Comparison of ENCODE assay signal across 17 cellular contexts in genomic region chr3:65573548-65574116, GRCh38.
DNase-seq lines count a peak whose midpoint lies in the region; ATAC-seq, FAIRE-seq and TF ChIP-seq lines count a peak whose summit lies in the region.
"Had no signal": no experiment of that assay in that cellular context is flagged by ENCODE, and none has a peak within 500 bp of the region (broad histone marks: within the 10 kb centered on the region; RNA-seq: fewer than 3 reads in every experiment).

No MANE protein-coding gene starts in this region.

- peak overlapping the region; percentile 9; the same call in 1 of the 2 replicates for H2BK20ac ChIP-seq in IMR-90 (ENCODE audit: low read depth, low read length)

- no peak for DNase-seq in IMR-90
- DNase-seq in K562 (ENCODE audit: extremely low read depth in 1 of 4, low spot score in 3 of 4) = no peak
- DNase-seq in epithelial cell of prostate (ENCODE audit: low read depth, low spot score) = peak; percentile 26
- no peak for DNase-seq in GM19239 (ENCODE audit: insufficient read length, low spot score)
- DNase-seq in effector memory CD4-positive, alpha-beta T cell = no peak
- DNase-seq: AML-193; Caco-2; CD4-positive, alpha-beta T cell; HFFc6 had no signal

- H2BK5ac ChIP-seq in IMR-90 (ENCODE audit: low read depth, low read length, poor library complexity, severe bottlenecking) = peak overlapping the region; percentile 40

- CTCF ChIA-PET in IMR-90 (lab: Yijun Ruan, JAX) = no interaction called here
- CTCF ChIA-PET in K562 (lab: Yijun Ruan, JAX; ENCODE audit: low intra/inter-chr PET ratio) = no interaction called here

- H3K14ac ChIP-seq in IMR-90 (replicated peaks; ENCODE audit: low read depth, low read length) = no peak overlapping the region

- no peak overlapping the region for H3K18ac ChIP-seq in IMR-90 (ENCODE audit: low read depth, low read length)

- intact Hi-C loops in IMR-90 (cut with micrococcal nuclease) (no loop called here), K562 (cut with micrococcal nuclease) (no loop called here)

- H3K9me3 ChIP-seq in IMR-90 (ENCODE audit: control insufficient read depth, insufficient read depth, low read length) (no peaks in the 10 kb centered on the region), K562 (replicated peaks; ENCODE audit: control insufficient read depth, insufficient read depth, low read depth, low read length) (no peaks in the 10 kb centered on the region; the same call in 1 of the 2 replicates)
- H3K9me3 ChIP-seq in effector memory CD4-positive, alpha-beta T cell (ENCODE audit: control insufficient read depth, low read length) = no peaks in the 10 kb centered on the region

- dilution Hi-C loops in IMR-90 (cut with HindIII; ENCODE audit: low sequenced_read_pairs, unreplicated experiment) = no loop called here

- peaks cover 12 to 49% of the 10 kb centered on the region in 2 experiments for H3K79me1 ChIP-seq in IMR-90 (ENCODE audit: low read depth in 1 of 2, low read length in 2 of 2)

- TF ChIP-seq POLR2A in IMR-90 (IDR thresholded peaks at IDR 0.05; ENCODE audit: low read depth, low read length) (no peak), K562 (conservative IDR thresholded peaks at IDR 0.05) (no peak)

- TF ChIP-seq CTCF in IMR-90 (conservative IDR thresholded peaks at IDR 0.05; ENCODE audit: low read depth, low read length) (no peak), K562 (IDR thresholded peaks at IDR 0.05 in 2 of 3, conservative IDR thresholded peaks at IDR 0.05 in 1 of 3; ENCODE audit: insufficient read depth in 2 of 3, low read depth in 1 of 3, low read length in 3 of 3) (no peak)

- H3K9ac ChIP-seq in IMR-90 (ENCODE audit: low read depth, low read length) = no peak overlapping the region
- no peak overlapping the region for H3K9ac ChIP-seq in K562 (ENCODE audit: insufficient read depth in 1 of 2, low read depth in 2 of 2, low read length in 2 of 2)

- H4K5ac ChIP-seq in IMR-90 (ENCODE audit: low read depth, low read length) = no peak overlapping the region; the same call in 1 of the 2 replicates

- ATAC-seq in IMR-90 (ENCODE audit: low read depth) (no peak), K562 (no peak), HG03469 (IDR thresholded peaks at IDR 0.05; ENCODE audit: unreplicated experiment) (no peak)
- ATAC-seq: GM23338, HCT116, HepG2 had no signal

- no peaks in the 10 kb centered on the region for H4K20me1 ChIP-seq in IMR-90 (ENCODE audit: insufficient read depth, low read length)
- H4K20me1 ChIP-seq in K562 (replicated peaks; ENCODE audit: control insufficient read depth, insufficient read depth, low read length) = no peaks in the 10 kb centered on the region

- H3K23ac ChIP-seq in IMR-90 (ENCODE audit: low read depth, low read length) = no peak overlapping the region

- TF ChIP-seq RAD21 in IMR-90 (IDR thresholded peaks at IDR 0.05; ENCODE audit: low read length) = no peak
- TF ChIP-seq RAD21 in K562 (CRISPR knock-in tag; conservative IDR thresholded peaks at IDR 0.05 in 1 of 2, IDR thresholded peaks at IDR 0.05 in 1 of 2) = no peak

- H3K4me3 ChIP-seq in IMR-90 (ENCODE audit: insufficient read depth, low read depth, low read length) (no peak overlapping the region), K562 (no peak overlapping the region)
- H3K4me3 ChIP-seq in effector memory CD4-positive, alpha-beta T cell (ENCODE audit: insufficient read depth, low read depth, low read length, poor library complexity, severe bottlenecking) = no peak overlapping the region
- H3K4me3 ChIP-seq: GM23338 had no signal

- POLR2A ChIA-PET in IMR-90 (lab: Charles Lee; ENCODE audit: unreplicated experiment) = no interaction called here
- POLR2A ChIA-PET in K562 (lab: Yijun Ruan, JAX) = no interaction called here

- H3K79me2 ChIP-seq in K562 (ENCODE audit: control insufficient read depth, insufficient read depth, low read length) = peaks cover 87% of the 10 kb centered on the region

- H3K4me1 ChIP-seq in IMR-90 (ENCODE audit: control insufficient read depth, insufficient read depth, low read length) = peaks cover 16% of the 10 kb centered on the region
- H3K4me1 ChIP-seq in K562 (replicated peaks in 1 of 2; ENCODE audit: control insufficient read depth in 2 of 2, insufficient read depth in 2 of 2, low read length in 2 of 2) = peaks cover 0 to 16% of the 10 kb centered on the region in 2 experiments; a peak in 2 of 5 replicates
- no peaks in the 10 kb centered on the region for H3K4me1 ChIP-seq in effector memory CD4-positive, alpha-beta T cell (ENCODE audit: control insufficient read depth, insufficient read depth, low read length, poor library complexity, severe bottlenecking)

- H2AK9ac ChIP-seq in IMR-90 (replicated peaks; ENCODE audit: low read depth, low read length, poor library complexity) = no peak overlapping the region

- H3K36me3 ChIP-seq in IMR-90 (ENCODE audit: control insufficient read depth, insufficient read depth, low read length) (no peaks in the 10 kb centered on the region), K562 (ENCODE audit: control insufficient read depth, insufficient read depth, low read length) (no peaks in the 10 kb centered on the region)
- H3K36me3 ChIP-seq in effector memory CD4-positive, alpha-beta T cell (ENCODE audit: control insufficient read depth, insufficient read depth, low read length) = no peaks in the 10 kb centered on the region

- in situ Hi-C loops in IMR-90 (cut with MboI; ENCODE audit: low sequenced_read_pairs) = no loop called here
- in situ Hi-C loops in K562 (cut with MboI) = no loop called here

- H3K27ac ChIP-seq in IMR-90 (ENCODE audit: insufficient read depth, low read length) = no peak overlapping the region
- no peak overlapping the region for H3K27ac ChIP-seq in K562 (ENCODE audit: extremely low read depth, low read depth, low read length)
- H3K27ac ChIP-seq in epithelial cell of prostate = no peak overlapping the region
- no peak overlapping the region for H3K27ac ChIP-seq in effector memory CD4-positive, alpha-beta T cell (ENCODE audit: insufficient read depth, low read length, poor library complexity, severe bottlenecking)
- H3K27ac ChIP-seq: C4-2B had no signal

- no peak for TF ChIP-seq EP300 in K562 (IDR thresholded peaks at IDR 0.05; ENCODE audit: low read length)

- no peak overlapping the region for H4K8ac ChIP-seq in IMR-90 (ENCODE audit: low read depth in 2 of 2, low read length in 2 of 2)

- H3K9me1 ChIP-seq in IMR-90 (ENCODE audit: insufficient read depth, low read length) = peaks cover 15% of the 10 kb centered on the region
- H3K9me1 ChIP-seq in K562 (ENCODE audit: control insufficient read depth, insufficient read depth, low read length) = no peaks in the 10 kb centered on the region

- H2AK5ac ChIP-seq in IMR-90 (ENCODE audit: low read depth, low read length) = no peak overlapping the region

- no peak overlapping the region for H4K91ac ChIP-seq in IMR-90 (ENCODE audit: insufficient read depth, low read depth, low read length)

- H3K4me2 ChIP-seq in IMR-90 (ENCODE audit: low read depth, low read length) (no peak overlapping the region), K562 (ENCODE audit: insufficient read depth, low read length) (no peak overlapping the region)
- H3K4me2 ChIP-seq: GM23338 had no signal

- no peak overlapping the region for H3K4ac ChIP-seq in IMR-90 (ENCODE audit: low read depth, low read length)

- no peaks in the 10 kb centered on the region for H3K27me3 ChIP-seq in IMR-90 (ENCODE audit: control insufficient read depth, insufficient read depth, low read length)
- H3K27me3 ChIP-seq in K562 (ENCODE audit: control insufficient read depth in 2 of 2, insufficient read depth in 2 of 2, low read length in 2 of 2) = no peaks in the 10 kb centered on the region
- H3K27me3 ChIP-seq in effector memory CD4-positive, alpha-beta T cell (replicated peaks; ENCODE audit: control insufficient read depth, insufficient read depth, low read length, poor library complexity, severe bottlenecking) = no peaks in the 10 kb centered on the region

- no TSS peak for BruUV-seq in IMR-90 (replicated peaks; lab: Mats Ljungman, UMichigan)
- no TSS peak for BruUV-seq in K562 (replicated peaks; lab: Mats Ljungman, UMichigan)

- H2BK120ac ChIP-seq in IMR-90 (ENCODE audit: low read depth, low read length) = peak overlapping the region; percentile 20; the same call in 1 of the 2 replicates

- FAIRE-seq in K562 (lab: Jason Lieb, UNC) (no peak), GM19239 (lab: Jason Lieb, UNC) (no peak)
- FAIRE-seq: D721Med, GM12891, H54, HepG2 had no signal

- H2AFZ ChIP-seq in IMR-90 (replicated peaks; ENCODE audit: low read length, poor library complexity) (no peak overlapping the region), K562 (ENCODE audit: low read depth, low read length) (no peak overlapping the region)
- H2AFZ ChIP-seq: GM23338 had no signal

- H2BK15ac ChIP-seq in IMR-90 (ENCODE audit: low read depth, low read length) = no peak overlapping the region

- no peak overlapping the region for H3K56ac ChIP-seq in IMR-90 (ENCODE audit: extremely low read depth, insufficient read depth, low read length)

TF ChIP-seq in IMR-90, 13 proteins besides CTCF, POLR2A, EP300 and RAD21 (continues in another document):
- TF ChIP-seq MXI1 (IDR thresholded peaks at IDR 0.05; ENCODE audit: borderline replicate concordance, low read depth, low read length) (no peak), BHLHE40 (IDR thresholded peaks at IDR 0.05; ENCODE audit: low read depth, low read length) (no peak), MAFK (IDR thresholded peaks at IDR 0.05; ENCODE audit: low read depth, low read length) (no peak), MAZ (IDR thresholded peaks at IDR 0.05; ENCODE audit: borderline replicate concordance, low read depth, low read length) (no peak), NFE2L2 (IDR thresholded peaks at IDR 0.05; ENCODE audit: low read depth, low read length) (no peak), CEBPB (IDR thresholded peaks at IDR 0.05; ENCODE audit: low read depth, low read length) (no peak)

TF ChIP-seq in K562, 482 proteins besides CTCF, POLR2A, EP300 and RAD21 (continues in another document):
- TF ChIP-seq SRSF3 (IDR thresholded peaks at IDR 0.05; ENCODE audit: insufficient read depth, low read length) = no peak
- TF ChIP-seq CREB1 (IDR thresholded peaks at IDR 0.05) = no peak
- TF ChIP-seq CREB1 (CRISPR knock-in tag; IDR thresholded peaks at IDR 0.05) = no peak
- peak; percentile 29; the same call in 1 of the 2 replicates for TF ChIP-seq CEBPB (tag; IDR thresholded peaks at IDR 0.05)
- TF ChIP-seq RBM25 (IDR thresholded peaks at IDR 0.05; ENCODE audit: low read depth, low read length, severe bottlenecking) = peak; percentile 68
- no peak for TF ChIP-seq SMARCB1 (IDR thresholded peaks at IDR 0.05; ENCODE audit: insufficient read length, low read depth)
- TF ChIP-seq CBX3 (IDR thresholded peaks at IDR 0.05; ENCODE audit: borderline replicate concordance in 1 of 2, low read length in 2 of 2) = peak in 1 of 2 experiments; percentile 67; a peak in 1 of 3 replicates
